ENCODE assay signal across 22 cellular contexts in genomic region chr12:90044069-90044468, GRCh38.
"Had no signal": no experiment of that assay in that cellular context is flagged by ENCODE, and none has a peak within 500 bp of the region (broad histone marks: within the 10 kb centered on the region; RNA-seq: fewer than 3 reads in every experiment).

No MANE protein-coding gene starts in this region.

- ATAC-seq: left colon, left lung, psoas muscle, right lobe of liver, upper lobe of right lung had no signal

- H3K27me3 Mint-ChIP-seq: naive B cell; stimulated activated naive CD8-positive, alpha-beta T cell treated with anti-CD3 and anti-CD28 coated beads, Interleukin-15, Interleukin-2, amounts not matched to agents 100 ng/mL and 50 ng/mL, for 24 hours had no signal

- H3K9me3 Mint-ChIP-seq: immature natural killer cell had no signal

- DNase-seq: hypothalamus; immature natural killer cell; kidney; left colon; left lung; mesendoderm; naive B cell; nucleus accumbens; psoas muscle; right lobe of liver; stimulated activated CD4-positive, alpha-beta T cell treated with anti-CD3 and anti-CD28 coated beads, Interleukin-12 subunit alpha, Interleukin-12 subunit beta, amount 100 ng/mL, for 4 hours; stimulated activated CD4-positive, alpha-beta T cell treated with anti-CD3 and anti-CD28 coated beads, Interleukin-15, amount 100 ng/mL, for 24 hours; stimulated activated CD4-positive, alpha-beta T cell treated with anti-CD3 and anti-CD28 coated beads, Interleukin-2, amount 100 ng/mL, for 24 hours; stimulated activated CD4-positive, alpha-beta T cell treated with anti-CD3 and anti-CD28 coated beads, Interleukin-4, amount 100 ng/mL, for 1 hour; stimulated activated naive CD4-positive, alpha-beta T cell; tibial artery; upper lobe of right lung had no signal

- H3K36me3 Mint-ChIP-seq: immature natural killer cell, mesothelial cell of epicardium, naive B cell had no signal

- H3K4me1 Mint-ChIP-seq: immature natural killer cell, naive B cell, nephron had no signal

- H3K4me3 Mint-ChIP-seq: immature natural killer cell; mesothelial cell of epicardium; naive B cell; nephron; neural crest cell; stimulated activated naive CD8-positive, alpha-beta T cell treated with anti-CD3 and anti-CD28 coated beads, Interleukin-15, Interleukin-2, amounts not matched to agents 100 ng/mL and 50 ng/mL, for 24 hours had no signal

- FAIRE-seq: urothelium cell line had no signal

- H3K27ac Mint-ChIP-seq: immature natural killer cell, naive B cell, nephron had no signal
